ENCODE assay signal across 17 cellular contexts in the genomic region with DNA sequence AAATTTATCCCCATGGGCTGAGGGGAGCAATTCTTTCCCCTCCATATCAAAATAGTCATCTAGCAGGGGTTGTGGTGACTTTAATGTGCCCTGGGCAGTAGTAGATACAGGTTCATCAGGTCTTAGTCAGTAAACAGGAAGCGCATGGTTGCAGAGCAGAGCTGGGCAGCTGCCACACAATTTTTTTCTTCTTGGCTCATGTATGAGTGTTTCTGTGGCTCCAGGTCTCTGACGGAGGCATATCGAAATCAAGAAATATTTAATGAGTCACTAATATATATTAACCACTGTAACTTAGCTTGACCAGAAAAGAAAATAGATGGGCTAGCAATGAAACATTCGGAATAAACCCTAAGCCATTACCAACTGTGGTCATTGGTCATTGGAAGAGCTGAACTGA.
DNase-seq lines count a peak whose midpoint lies in the region; ATAC-seq and TF ChIP-seq lines count a peak whose summit lies in the region.
"Had no signal": no experiment of that assay in that cellular context is flagged by ENCODE, and none has a peak within 500 bp of the region (broad histone marks: within the 10 kb centered on the region; RNA-seq: fewer than 3 reads in every experiment).

No MANE protein-coding gene starts in this region.

- H3K4me2 ChIP-seq in GM23338: no peak overlapping the region
- H3K4me2 ChIP-seq: A549 had no signal

- no peak overlapping the region for H3K27ac ChIP-seq in GM23338 (ENCODE audit: low read depth)
- H3K27ac ChIP-seq: lower lobe of right lung, parathyroid adenoma, SK-N-MC had no signal

- no peak for DNase-seq in activated CD4-positive, alpha-beta T cell treated with anti-CD3 and anti-CD28 coated beads for 36 hours
- DNase-seq in activated CD4-positive, alpha-beta T cell treated with anti-CD3 and anti-CD28 coated beads, Interleukin-2, amount 50 U/mL, for 4 hours: no peak
- DNase-seq in astrocyte of the hippocampus (ENCODE audit: low read depth, low spot score) (peak; percentile 71), iris pigment epithelial cell (ENCODE audit: low read depth) (peak; percentile 92), GM23338 (ENCODE audit: low spot score) (no peak), posterior cingulate gyrus (no peak)
- no peak for DNase-seq in stimulated activated CD8-positive, alpha-beta memory T cell treated with anti-CD3 and anti-CD28 coated beads, Interleukin-4, amount 100 ng/mL, for 48 hours
- DNase-seq: activated CD4-positive, CD25-positive, alpha-beta regulatory T cell; activated effector memory CD4-positive, alpha-beta T cell treated with Interleukin-2 at 50 U/mL for 16 hours; lower lobe of right lung; NCI-H446; stimulated activated CD4-positive, alpha-beta T cell treated with anti-CD3 and anti-CD28 coated beads, Interleukin-4, amount 100 ng/mL, for 1 hour; substantia nigra had no signal

- H3K27me3 Mint-ChIP-seq in activated CD4-positive, alpha-beta T cell treated with anti-CD3 and anti-CD28 coated beads for 36 hours: no peaks in the 10 kb centered on the region
- H3K27me3 Mint-ChIP-seq in GM23338 (ENCODE audit: insufficient read depth, low read depth, poor library complexity): peaks cover 4% of the 10 kb centered on the region

- no peaks in the 10 kb centered on the region for H3F3A ChIP-seq in GM23338 (replicated peaks; ENCODE audit: low read depth)

- no peaks in the 10 kb centered on the region for H3K79me2 ChIP-seq in GM23338 (replicated peaks; ENCODE audit: insufficient read depth)
- H3K79me2 ChIP-seq: parathyroid adenoma had no signal

- intact Hi-C loops in activated CD4-positive, alpha-beta T cell treated with anti-CD3 and anti-CD28 coated beads for 36 hours (cut with DNase I, micrococcal nuclease): no loop called here
- intact Hi-C loops in posterior cingulate gyrus (cut with DNase I): no loop called here

- no peak for TF ChIP-seq CTCF in GM23338 (conservative IDR thresholded peaks at IDR 0.05; ENCODE audit: low read depth in 2 of 2)

- no peak overlapping the region for H3K4me3 Mint-ChIP-seq in activated CD4-positive, alpha-beta T cell treated with anti-CD3 and anti-CD28 coated beads for 36 hours
- H3K4me3 Mint-ChIP-seq in GM23338: no peak overlapping the region

- peaks cover 13% of the 10 kb centered on the region for H3K9me2 ChIP-seq in GM23338 (ENCODE audit: insufficient read depth)

- H3K36me3 ChIP-seq in GM23338 (ENCODE audit: insufficient read depth): no peaks in the 10 kb centered on the region
- H3K36me3 ChIP-seq: lower lobe of right lung had no signal

- CTCF ChIA-PET in activated CD4-positive, alpha-beta T cell treated with anti-CD3 and anti-CD28 coated beads for 36 hours (lab: Charles Lee): no interaction called here

- H3K9me3 Mint-ChIP-seq in activated CD4-positive, alpha-beta T cell treated with anti-CD3 and anti-CD28 coated beads for 36 hours (ENCODE audit: low read depth): no peaks in the 10 kb centered on the region
- H3K9me3 Mint-ChIP-seq in GM23338: no peaks in the 10 kb centered on the region

- no peak overlapping the region for H2AFZ ChIP-seq in GM23338
- H2AFZ ChIP-seq: parathyroid adenoma had no signal

- H3K27ac Mint-ChIP-seq in activated CD4-positive, alpha-beta T cell treated with anti-CD3 and anti-CD28 coated beads for 36 hours: no peak overlapping the region
- no peak overlapping the region for H3K27ac Mint-ChIP-seq in GM23338

- POLR2A ChIA-PET in activated CD4-positive, alpha-beta T cell treated with anti-CD3 and anti-CD28 coated beads for 36 hours (lab: Charles Lee): no interaction called here

- peaks cover 25% of the 10 kb centered on the region for H3K4me1 Mint-ChIP-seq in activated CD4-positive, alpha-beta T cell treated with anti-CD3 and anti-CD28 coated beads for 36 hours
- no peaks in the 10 kb centered on the region for H3K4me1 Mint-ChIP-seq in GM23338

- no peaks in the 10 kb centered on the region; the same call in 1 of the 2 replicates for H3K4me1 ChIP-seq in GM23338 (ENCODE audit: insufficient read depth)

- no peaks in the 10 kb centered on the region; the same call in 1 of the 2 replicates for H3K27me3 ChIP-seq in GM23338 (ENCODE audit: insufficient read depth)

- no peaks in the 10 kb centered on the region for H4K20me1 ChIP-seq in GM23338 (replicated peaks; ENCODE audit: insufficient read depth)

- peak; percentile 56 for ATAC-seq in activated CD4-positive, alpha-beta T cell treated with anti-CD3 and anti-CD28 coated beads for 36 hours
- ATAC-seq in GM21447 (IDR thresholded peaks at IDR 0.05; ENCODE audit: unreplicated experiment): no peak
- no peak for ATAC-seq in GM23338
- ATAC-seq: A549, lower lobe of right lung had no signal

- no peaks in the 10 kb centered on the region for H3K36me3 Mint-ChIP-seq in activated CD4-positive, alpha-beta T cell treated with anti-CD3 and anti-CD28 coated beads for 36 hours (ENCODE audit: low read depth)
- no peaks in the 10 kb centered on the region; the same call in 2 of the 3 replicates for H3K36me3 Mint-ChIP-seq in GM23338 (ENCODE audit: low read depth)

- no peak overlapping the region for H3K4me3 ChIP-seq in GM23338
- H3K4me3 ChIP-seq: A549, lower lobe of right lung, SK-N-MC had no signal

TF ChIP-seq in GM23338, 12 proteins besides CTCF, POLR2A, EP300 and RAD21 (continues in another document):
- TF ChIP-seq, protein P1, sequence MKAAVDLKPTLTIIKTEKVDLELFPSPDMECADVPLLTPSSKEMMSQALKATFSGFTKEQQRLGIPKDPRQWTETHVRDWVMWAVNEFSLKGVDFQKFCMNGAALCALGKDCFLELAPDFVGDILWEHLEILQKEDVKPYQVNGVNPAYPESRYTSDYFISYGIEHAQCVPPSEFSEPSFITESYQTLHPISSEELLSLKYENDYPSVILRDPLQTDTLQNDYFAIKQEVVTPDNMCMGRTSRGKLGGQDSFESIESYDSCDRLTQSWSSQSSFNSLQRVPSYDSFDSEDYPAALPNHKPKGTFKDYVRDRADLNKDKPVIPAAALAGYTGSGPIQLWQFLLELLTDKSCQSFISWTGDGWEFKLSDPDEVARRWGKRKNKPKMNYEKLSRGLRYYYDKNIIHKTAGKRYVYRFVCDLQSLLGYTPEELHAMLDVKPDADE (IDR thresholded peaks at IDR 0.05): no peak
- TF ChIP-seq, protein P2, sequence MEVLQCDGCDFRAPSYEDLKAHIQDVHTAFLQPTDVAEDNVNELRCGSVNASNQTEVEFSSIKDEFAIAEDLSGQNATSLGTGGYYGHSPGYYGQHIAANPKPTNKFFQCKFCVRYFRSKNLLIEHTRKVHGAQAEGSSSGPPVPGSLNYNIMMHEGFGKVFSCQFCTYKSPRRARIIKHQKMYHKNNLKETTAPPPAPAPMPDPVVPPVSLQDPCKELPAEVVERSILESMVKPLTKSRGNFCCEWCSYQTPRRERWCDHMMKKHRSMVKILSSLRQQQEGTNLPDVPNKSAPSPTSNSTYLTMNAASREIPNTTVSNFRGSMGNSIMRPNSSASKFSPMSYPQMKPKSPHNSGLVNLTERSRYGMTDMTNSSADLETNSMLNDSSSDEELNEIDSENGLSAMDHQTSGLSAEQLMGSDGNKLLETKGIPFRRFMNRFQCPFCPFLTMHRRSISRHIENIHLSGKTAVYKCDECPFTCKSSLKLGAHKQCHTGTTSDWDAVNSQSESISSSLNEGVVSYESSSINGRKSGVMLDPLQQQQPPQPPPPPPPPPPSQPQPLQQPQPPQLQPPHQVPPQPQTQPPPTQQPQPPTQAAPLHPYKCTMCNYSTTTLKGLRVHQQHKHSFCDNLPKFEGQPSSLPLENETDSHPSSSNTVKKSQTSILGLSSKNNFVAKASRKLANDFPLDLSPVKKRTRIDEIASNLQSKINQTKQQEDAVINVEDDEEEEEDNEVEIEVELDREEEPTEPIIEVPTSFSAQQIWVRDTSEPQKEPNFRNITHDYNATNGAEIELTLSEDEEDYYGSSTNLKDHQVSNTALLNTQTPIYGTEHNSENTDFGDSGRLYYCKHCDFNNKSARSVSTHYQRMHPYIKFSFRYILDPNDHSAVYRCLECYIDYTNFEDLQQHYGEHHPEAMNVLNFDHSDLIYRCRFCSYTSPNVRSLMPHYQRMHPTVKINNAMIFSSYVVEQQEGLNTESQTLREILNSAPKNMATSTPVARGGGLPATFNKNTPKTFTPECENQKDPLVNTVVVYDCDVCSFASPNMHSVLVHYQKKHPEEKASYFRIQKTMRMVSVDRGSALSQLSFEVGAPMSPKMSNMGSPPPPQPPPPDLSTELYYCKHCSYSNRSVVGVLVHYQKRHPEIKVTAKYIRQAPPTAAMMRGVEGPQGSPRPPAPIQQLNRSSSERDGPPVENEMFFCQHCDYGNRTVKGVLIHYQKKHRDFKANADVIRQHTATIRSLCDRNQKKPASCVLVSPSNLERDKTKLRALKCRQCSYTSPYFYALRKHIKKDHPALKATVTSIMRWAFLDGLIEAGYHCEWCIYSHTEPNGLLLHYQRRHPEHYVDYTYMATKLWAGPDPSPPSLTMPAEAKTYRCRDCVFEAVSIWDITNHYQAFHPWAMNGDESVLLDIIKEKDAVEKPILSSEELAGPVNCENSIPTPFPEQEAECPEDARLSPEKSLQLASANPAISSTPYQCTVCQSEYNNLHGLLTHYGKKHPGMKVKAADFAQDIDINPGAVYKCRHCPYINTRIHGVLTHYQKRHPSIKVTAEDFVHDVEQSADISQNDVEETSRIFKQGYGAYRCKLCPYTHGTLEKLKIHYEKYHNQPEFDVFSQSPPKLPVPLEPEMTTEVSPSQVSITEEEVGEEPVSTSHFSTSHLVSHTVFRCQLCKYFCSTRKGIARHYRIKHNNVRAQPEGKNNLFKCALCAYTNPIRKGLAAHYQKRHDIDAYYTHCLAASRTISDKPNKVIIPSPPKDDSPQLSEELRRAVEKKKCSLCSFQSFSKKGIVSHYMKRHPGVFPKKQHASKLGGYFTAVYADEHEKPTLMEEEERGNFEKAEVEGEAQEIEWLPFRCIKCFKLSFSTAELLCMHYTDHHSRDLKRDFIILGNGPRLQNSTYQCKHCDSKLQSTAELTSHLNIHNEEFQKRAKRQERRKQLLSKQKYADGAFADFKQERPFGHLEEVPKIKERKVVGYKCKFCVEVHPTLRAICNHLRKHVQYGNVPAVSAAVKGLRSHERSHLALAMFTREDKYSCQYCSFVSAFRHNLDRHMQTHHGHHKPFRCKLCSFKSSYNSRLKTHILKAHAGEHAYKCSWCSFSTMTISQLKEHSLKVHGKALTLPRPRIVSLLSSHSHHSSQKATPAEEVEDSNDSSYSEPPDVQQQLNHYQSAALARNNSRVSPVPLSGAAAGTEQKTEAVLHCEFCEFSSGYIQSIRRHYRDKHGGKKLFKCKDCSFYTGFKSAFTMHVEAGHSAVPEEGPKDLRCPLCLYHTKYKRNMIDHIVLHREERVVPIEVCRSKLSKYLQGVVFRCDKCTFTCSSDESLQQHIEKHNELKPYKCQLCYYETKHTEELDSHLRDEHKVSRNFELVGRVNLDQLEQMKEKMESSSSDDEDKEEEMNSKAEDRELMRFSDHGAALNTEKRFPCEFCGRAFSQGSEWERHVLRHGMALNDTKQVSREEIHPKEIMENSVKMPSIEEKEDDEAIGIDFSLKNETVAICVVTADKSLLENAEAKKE (CRISPR knock-in tag; IDR thresholded peaks at IDR 0.05): no peak
- TF ChIP-seq ZNF114 (CRISPR knock-in tag; IDR thresholded peaks at IDR 0.05) (no peak), ZNF331 (CRISPR knock-in tag; IDR thresholded peaks at IDR 0.05; ENCODE audit: low read depth) (no peak), STAT1 (IDR thresholded peaks at IDR 0.05; ENCODE audit: unreplicated experiment) (no peak)

Comparison
In these comparisons a context has a peak if more than half of its experiments do, and no peak if none do; other contexts are left out.
1. DNase-seq: peak in astrocyte of the hippocampus (single experiment) and iris pigment epithelial cell (single experiment); none in activated CD4-positive, alpha-beta T cell treated with anti-CD3 and anti-CD28 coated beads for 36 hours (single experiment), activated CD4-positive, alpha-beta T cell treated with anti-CD3 and anti-CD28 coated beads, Interleukin-2, amount 50 U/mL, for 4 hours (0 of 2), GM23338 (single experiment), posterior cingulate gyrus (0 of 10) and stimulated activated CD8-positive, alpha-beta memory T cell treated with anti-CD3 and anti-CD28 coated beads, Interleukin-4, amount 100 ng/mL, for 48 hours (single experiment).